Comparison of ENCODE assay signal across 28 cellular contexts in genomic region chr12:51511546-51512260, GRCh38.
"Had no signal": no experiment of that assay in that cellular context is flagged by ENCODE, and none has a peak within 500 bp of the region (broad histone marks: within the 10 kb centered on the region; RNA-seq: fewer than 3 reads in every experiment).

No MANE protein-coding gene starts in this region.

- H3K9ac ChIP-seq: SK-N-SH had no signal

- H3K4me1 ChIP-seq: ascending aorta, Peyer's patch, SJSA1 had no signal

- H3K4me1 Mint-ChIP-seq: activated CD4-positive, alpha-beta T cell treated with anti-CD3 and anti-CD28 coated beads, Interleukin-2, amount 10 ng/mL, durations not matched to agents 24 days and 14 days; activated naive CD4-positive, alpha-beta T cell treated with anti-CD3 and anti-CD28 coated beads, Interleukin-2, amount 50 U/mL, for 24 hours; central memory CD8-positive, alpha-beta T cell had no signal

- H3K27ac ChIP-seq: ascending aorta, cardiac muscle cell, Peyer's patch, SJSA1 had no signal

- H3K4me3 ChIP-seq: ascending aorta, cardiac muscle cell, Peyer's patch, SJSA1 had no signal

- H3K27me3 ChIP-seq: ascending aorta, cardiac muscle cell, Peyer's patch, SJSA1 had no signal

- H3K4me2 ChIP-seq: SK-N-SH had no signal

- H3K9me3 ChIP-seq: ascending aorta, Peyer's patch, SJSA1, SK-N-SH had no signal

- H3K9me3 Mint-ChIP-seq: activated CD4-positive, alpha-beta T cell treated with anti-CD3 and anti-CD28 coated beads, Interleukin-2, amount 10 ng/mL, durations not matched to agents 24 days and 14 days; activated CD8-positive, alpha-beta T cell treated with anti-CD3 and anti-CD28 coated beads for 36 hours; activated naive CD4-positive, alpha-beta T cell treated with anti-CD3 and anti-CD28 coated beads, Interleukin-2, amount 50 U/mL, for 24 hours; activated naive CD8-positive, alpha-beta T cell treated with anti-CD3 and anti-CD28 coated beads, Interleukin-2, amount 10 ng/mL, durations not matched to agents 7 days and 5 days; activated T-helper 2 cell treated with anti-CD3 and anti-CD28 coated beads, Interferon-gamma antibody, Interleukin-2, Interleukin-4, amounts not matched to agents 10 μg/mL and 5 μg/mL and 100 μg/mL, durations not matched to agents 14 hours and 24 hours and 36 hours; central memory CD8-positive, alpha-beta T cell; T-helper 1 cell treated with Interleukin-12 subunit alpha and Interleukin-12 subunit beta and Interleukin-4 antibody, amounts not matched to agents 30 μg/mL and 1 μg/mL, for 36 hours; T-helper 2 cell treated with Interferon-gamma antibody and Interleukin-4, amounts not matched to agents 5 μg/mL and 100 μg/mL, for 36 hours had no signal

- H3K27ac Mint-ChIP-seq: activated CD4-positive, alpha-beta T cell treated with anti-CD3 and anti-CD28 coated beads, Interleukin-2, amount 10 ng/mL, durations not matched to agents 24 days and 14 days; activated CD8-positive, alpha-beta T cell treated with anti-CD3 and anti-CD28 coated beads for 36 hours; activated naive CD4-positive, alpha-beta T cell treated with anti-CD3 and anti-CD28 coated beads, Interleukin-2, amount 50 U/mL, for 24 hours; activated naive CD8-positive, alpha-beta T cell treated with anti-CD3 and anti-CD28 coated beads, Interleukin-2, amount 10 ng/mL, durations not matched to agents 7 days and 5 days; activated T-helper 2 cell treated with anti-CD3 and anti-CD28 coated beads, Interferon-gamma antibody, Interleukin-2, Interleukin-4, amounts not matched to agents 10 μg/mL and 5 μg/mL and 100 μg/mL, durations not matched to agents 14 hours and 24 hours and 36 hours; T-helper 1 cell treated with Interleukin-12 subunit alpha and Interleukin-12 subunit beta and Interleukin-4 antibody, amounts not matched to agents 30 μg/mL and 1 μg/mL, for 36 hours; T-helper 2 cell treated with Interferon-gamma antibody and Interleukin-4, amounts not matched to agents 5 μg/mL and 100 μg/mL, for 36 hours had no signal

- DNase-seq: activated CD4-positive, alpha-beta T cell treated with anti-CD3 and anti-CD28 coated beads, Interleukin-2, amount 10 ng/mL, durations not matched to agents 24 days and 14 days; activated CD4-positive, alpha-beta T cell treated with anti-CD3 and anti-CD28 coated beads, Interleukin-2, amount 50 U/mL, for 4 hours; activated CD8-positive, alpha-beta T cell treated with anti-CD3 and anti-CD28 coated beads for 36 hours; activated gamma-delta T cell; activated naive CD4-positive, alpha-beta T cell treated with Interleukin-2 at 50 U/mL for 16 hours; activated naive CD8-positive, alpha-beta T cell treated with anti-CD3 and anti-CD28 coated beads, Interleukin-2, amount 10 ng/mL, durations not matched to agents 7 days and 5 days; activated T-cell treated with anti-CD3 and anti-CD28 coated beads, Interleukin-2, amount 50 U/mL, for 1 hour; amygdala; MM.1S; MV-4-11; NCI-H1092; NCI-H1436 treated with DMSO at 0.1 percent for 48 hours; NCI-H1694 treated with DMSO at 0.1 percent for 48 hours; NCI-H2029; NCI-H345; NCI-H524 treated with DMSO at 0.1 percent for 48 hours; Peyer's patch; RPMI8226; SHP77 treated with DMSO at 0.1 percent for 48 hours; SK-N-SH had no signal

- H3K36me3 Mint-ChIP-seq: activated naive CD4-positive, alpha-beta T cell treated with anti-CD3 and anti-CD28 coated beads, Interleukin-2, amount 50 U/mL, for 24 hours had no signal

- H3K9me2 ChIP-seq: SK-N-SH had no signal

- H3K27me3 Mint-ChIP-seq: activated CD8-positive, alpha-beta T cell treated with anti-CD3 and anti-CD28 coated beads for 36 hours; activated naive CD4-positive, alpha-beta T cell treated with anti-CD3 and anti-CD28 coated beads, Interleukin-2, amount 50 U/mL, for 24 hours; central memory CD8-positive, alpha-beta T cell had no signal

- H3K36me3 ChIP-seq: ascending aorta, cardiac muscle cell, Peyer's patch, SJSA1 had no signal

- H3K4me3 Mint-ChIP-seq: activated CD4-positive, alpha-beta T cell treated with anti-CD3 and anti-CD28 coated beads, Interleukin-2, amount 10 ng/mL, durations not matched to agents 24 days and 14 days; activated CD8-positive, alpha-beta T cell treated with anti-CD3 and anti-CD28 coated beads for 36 hours; activated naive CD4-positive, alpha-beta T cell treated with anti-CD3 and anti-CD28 coated beads, Interleukin-2, amount 50 U/mL, for 24 hours; activated naive CD8-positive, alpha-beta T cell treated with anti-CD3 and anti-CD28 coated beads, Interleukin-2, amount 10 ng/mL, durations not matched to agents 7 days and 5 days; central memory CD8-positive, alpha-beta T cell; T-helper 1 cell treated with Interleukin-12 subunit alpha and Interleukin-12 subunit beta and Interleukin-4 antibody, amounts not matched to agents 30 μg/mL and 1 μg/mL, for 36 hours; T-helper 2 cell treated with Interferon-gamma antibody and Interleukin-4, amounts not matched to agents 5 μg/mL and 100 μg/mL, for 36 hours had no signal

- ATAC-seq: activated CD8-positive, alpha-beta T cell treated with anti-CD3 and anti-CD28 coated beads for 36 hours had no signal
